In the genomic region with DNA sequence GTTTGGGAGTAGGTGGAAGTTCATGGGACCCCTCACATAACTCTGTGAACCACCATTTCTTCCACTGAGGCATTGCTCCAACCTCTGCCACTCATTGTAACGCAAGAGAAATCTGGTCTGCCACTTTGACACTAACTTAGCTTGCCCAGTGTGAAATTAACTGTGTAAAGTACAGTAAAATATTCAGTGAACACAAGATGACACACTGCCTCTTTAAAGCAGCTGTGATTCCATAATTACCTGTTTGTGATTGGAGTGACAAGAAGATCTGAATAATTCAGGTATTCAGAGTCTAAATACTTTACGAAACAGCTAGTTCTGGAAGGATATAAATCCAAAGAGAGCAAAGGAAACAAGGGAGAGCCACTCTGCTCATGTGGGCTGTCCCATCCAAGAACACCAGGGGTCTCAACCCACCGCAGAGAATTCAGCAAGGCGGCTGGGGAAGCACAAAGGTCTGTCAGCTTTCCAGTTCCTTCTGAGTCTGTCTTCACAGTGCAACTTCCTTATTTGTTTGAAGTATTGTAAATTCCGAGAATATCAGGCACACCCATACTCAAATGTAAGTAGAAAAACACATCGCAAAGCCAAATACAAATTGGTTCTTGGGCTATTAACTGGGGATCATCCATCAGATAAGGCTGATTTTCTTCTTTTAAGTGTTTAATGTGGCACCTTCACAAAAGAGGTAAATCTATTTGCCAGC, we compare ENCODE assay signal across 10 cellular contexts.
A peak's percentile ranks its signal among the peaks of the same experiment; 100 is the strongest.
DNase-seq lines count a peak whose midpoint lies in the region; ATAC-seq lines count a peak whose summit lies in the region.
"Had no signal": no experiment of that assay in that cellular context is flagged by ENCODE, and none has a peak within 500 bp of the region (broad histone marks: within the 10 kb centered on the region; RNA-seq: fewer than 3 reads in every experiment).

No MANE protein-coding gene starts in this region.

- H3K4me3 ChIP-seq in right cardiac atrium (ENCODE audit: low read length) (no peak overlapping the region), skin epidermis (no peak overlapping the region)

- DNase-seq in DMS 273 (lab: John Stamatoyannopoulos, UW; ENCODE audit: unreplicated experiment) (peak; percentile 54), DMS 273 treated with DMSO at 0.1 percent for 48 hours (lab: John Stamatoyannopoulos, UW) (no peak), right cardiac atrium (peak in 2 of 3 donors; percentile 54 to 56), NCI-H2081 treated with DMSO at 0.1 percent for 48 hours (lab: John Stamatoyannopoulos, UW) (no peak)
- DNase-seq in activated CD8-positive, alpha-beta T cell treated with anti-CD3 and anti-CD28 coated beads, Interleukin-2, amount 10 ng/mL, durations not matched to agents 7 days and 5 days: no peak
- DNase-seq in activated CD8-positive, alpha-beta memory T cell treated with anti-CD3 and anti-CD28 coated beads for 24 hours: no peak
- DNase-seq: MM.1S had no signal

- H3K9me3 ChIP-seq in right cardiac atrium (ENCODE audit: control insufficient read depth, low read length): no peaks in the 10 kb centered on the region

- POLR2A ChIA-PET in activated CD8-positive, alpha-beta T cell treated with anti-CD3 and anti-CD28 coated beads, Interleukin-2, amount 10 ng/mL, durations not matched to agents 7 days and 5 days (lab: Charles Lee): no interaction called here

- H3K27me3 Mint-ChIP-seq in activated CD8-positive, alpha-beta T cell treated with anti-CD3 and anti-CD28 coated beads, Interleukin-2, amount 10 ng/mL, durations not matched to agents 7 days and 5 days (ENCODE audit: low read depth): no peaks in the 10 kb centered on the region

- H3K4me3 Mint-ChIP-seq in activated CD8-positive, alpha-beta T cell treated with anti-CD3 and anti-CD28 coated beads, Interleukin-2, amount 10 ng/mL, durations not matched to agents 7 days and 5 days: peak overlapping the region; percentile 41

- 54% methylated on average over 6 of the region's 6 CpGs for WGBS in right cardiac atrium

- H3K27ac ChIP-seq in right cardiac atrium (ENCODE audit: low read length) (peak overlapping the region; percentile 42), skin epidermis (peak overlapping the region in 20 of 21 experiments; percentile 0 to 81 (median 60))
- H3K27ac ChIP-seq: 22Rv1 had no signal

- peaks cover 5% of the 10 kb centered on the region for H3K36me3 Mint-ChIP-seq in activated CD8-positive, alpha-beta T cell treated with anti-CD3 and anti-CD28 coated beads, Interleukin-2, amount 10 ng/mL, durations not matched to agents 7 days and 5 days (ENCODE audit: low read depth)

- H3K4me1 ChIP-seq in right cardiac atrium (ENCODE audit: control insufficient read depth, insufficient read depth, low read length): peaks cover 11% of the 10 kb centered on the region

- CTCF ChIA-PET in activated CD8-positive, alpha-beta T cell treated with anti-CD3 and anti-CD28 coated beads, Interleukin-2, amount 10 ng/mL, durations not matched to agents 7 days and 5 days (lab: Charles Lee): interaction anchor here (0.9 to 1.8 kb wide), 8 partner anchors 10 to 153 kb away, joined by 3 to 5 read pairs (median 3); no protein-coding TSS in a partner anchor

- H3K27ac Mint-ChIP-seq in activated CD8-positive, alpha-beta T cell treated with anti-CD3 and anti-CD28 coated beads, Interleukin-2, amount 10 ng/mL, durations not matched to agents 7 days and 5 days: peak overlapping the region; percentile 66

- intact Hi-C loops in right cardiac atrium (cut with DNase I): no loop called here

- H3K9me3 Mint-ChIP-seq in activated CD8-positive, alpha-beta T cell treated with anti-CD3 and anti-CD28 coated beads, Interleukin-2, amount 10 ng/mL, durations not matched to agents 7 days and 5 days (ENCODE audit: insufficient read depth): no peaks in the 10 kb centered on the region

- no peaks in the 10 kb centered on the region for H3K27me3 ChIP-seq in right cardiac atrium (ENCODE audit: control insufficient read depth, insufficient read depth)

- no peak for ATAC-seq in activated CD8-positive, alpha-beta T cell treated with anti-CD3 and anti-CD28 coated beads, Interleukin-2, amount 10 ng/mL, durations not matched to agents 7 days and 5 days
- peak; percentile 54 to 73 for ATAC-seq in right cardiac atrium
- no peak for ATAC-seq in HG03025 (IDR thresholded peaks at IDR 0.05; ENCODE audit: low FRiP score, unreplicated experiment)

- peaks cover 33% of the 10 kb centered on the region for H3K4me1 Mint-ChIP-seq in activated CD8-positive, alpha-beta T cell treated with anti-CD3 and anti-CD28 coated beads, Interleukin-2, amount 10 ng/mL, durations not matched to agents 7 days and 5 days (ENCODE audit: low read depth)

Comparison
In these comparisons a context has a peak if more than half of its experiments do, and no peak if none do; other contexts are left out.
1. DNase-seq: peak in DMS 273 (single experiment) and right cardiac atrium (2 of 3); none in DMS 273 treated with DMSO at 0.1 percent for 48 hours (single experiment), activated CD8-positive, alpha-beta T cell treated with anti-CD3 and anti-CD28 coated beads, Interleukin-2, amount 10 ng/mL, durations not matched to agents 7 days and 5 days (single experiment), activated CD8-positive, alpha-beta memory T cell treated with anti-CD3 and anti-CD28 coated beads for 24 hours (single experiment) and NCI-H2081 treated with DMSO at 0.1 percent for 48 hours (single experiment).
2. ATAC-seq: peak in right cardiac atrium (2 of 2); none in activated CD8-positive, alpha-beta T cell treated with anti-CD3 and anti-CD28 coated beads, Interleukin-2, amount 10 ng/mL, durations not matched to agents 7 days and 5 days (single experiment) and HG03025 (single experiment).